ENCODE assay signal across 1 cellular context in the genomic region with DNA sequence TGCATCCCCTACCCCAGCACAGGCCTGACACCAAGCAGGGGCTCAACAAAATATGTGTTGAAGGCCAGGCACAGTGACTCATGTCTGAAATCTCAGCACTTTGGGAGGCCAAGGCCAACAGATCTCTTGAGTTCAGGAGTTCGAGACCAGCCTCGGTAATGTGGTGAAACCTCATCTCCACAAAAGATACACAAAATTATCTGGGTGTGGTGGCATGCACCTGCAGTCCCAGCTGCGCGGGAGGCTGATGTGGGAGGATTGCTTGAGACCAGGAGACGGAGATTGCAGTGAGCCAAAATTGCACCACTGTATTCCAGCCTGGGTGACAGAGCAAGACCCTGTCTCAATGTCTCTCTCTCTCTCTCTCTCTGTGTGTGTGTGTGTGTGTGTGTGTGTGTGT.
A peak's percentile ranks its signal among the peaks of the same experiment; 100 is the strongest.
TF ChIP-seq lines count a peak whose summit lies in the region.

No MANE protein-coding gene starts in this region.

TF ChIP-seq in K562, 482 proteins besides CTCF, POLR2A, EP300 and RAD21 (continued from another document):
- TF ChIP-seq ZNF280B (CRISPR knock-in tag; IDR thresholded peaks at IDR 0.05): no peak
- no peak for TF ChIP-seq KAT8 (IDR thresholded peaks at IDR 0.05; ENCODE audit: low read depth)
- TF ChIP-seq, protein P1, sequence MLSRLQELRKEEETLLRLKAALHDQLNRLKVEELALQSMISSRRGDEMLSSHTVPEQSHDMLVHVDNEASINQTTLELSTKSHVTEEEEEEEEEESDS (CRISPR knock-in tag; IDR thresholded peaks at IDR 0.05): no peak
- no peak for TF ChIP-seq ZBTB33 (CRISPR knock-in tag; IDR thresholded peaks at IDR 0.05)
- peak; percentile 43; the same call in 1 of the 2 replicates for TF ChIP-seq TCF3 (CRISPR knock-in tag; IDR thresholded peaks at IDR 0.05)
- TF ChIP-seq PHF21A (IDR thresholded peaks at IDR 0.05; ENCODE audit: borderline replicate concordance, low read depth): no peak
- no peak for TF ChIP-seq ZNF217 (CRISPR knock-in tag; IDR thresholded peaks at IDR 0.05)
